9 cellular contexts compared by ENCODE assay signal in the genomic region with DNA sequence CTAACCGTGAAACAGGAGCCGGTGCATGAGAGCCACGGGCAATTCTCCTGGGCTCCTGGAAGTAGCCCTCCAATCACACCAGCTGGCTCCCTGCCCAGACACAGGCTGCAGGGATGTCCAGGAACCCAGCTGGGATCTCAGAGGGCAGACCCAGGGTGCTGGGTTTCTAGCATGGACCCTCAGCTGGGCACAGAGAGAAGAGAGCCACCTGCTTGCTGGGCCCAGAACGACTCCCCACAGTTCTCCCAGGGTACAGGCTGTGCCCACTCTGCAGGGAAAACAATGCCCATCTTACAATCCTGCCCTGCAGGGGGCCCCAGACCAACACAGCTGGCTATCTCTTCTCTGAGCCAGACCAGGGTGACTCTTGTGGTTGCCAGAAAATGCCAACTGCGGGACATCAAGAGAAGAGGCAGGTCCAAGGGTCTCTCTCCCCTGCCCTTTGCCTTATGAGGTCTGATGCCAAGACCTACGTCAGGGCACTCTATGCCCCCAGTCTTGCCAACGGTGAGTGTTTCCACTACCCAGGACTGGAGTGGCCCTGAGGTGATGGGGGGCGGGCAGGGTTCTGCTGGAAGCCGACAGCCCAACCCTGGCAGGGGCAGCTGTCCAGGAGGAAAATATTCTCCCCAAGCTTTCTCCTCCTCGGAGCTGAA.
DNase-seq lines count a peak whose midpoint lies in the region; FAIRE-seq and TF ChIP-seq lines count a peak whose summit lies in the region.
"Had no signal": no experiment of that assay in that cellular context is flagged by ENCODE, and none has a peak within 500 bp of the region (broad histone marks: within the 10 kb centered on the region; RNA-seq: fewer than 3 reads in every experiment).

No MANE protein-coding gene starts in this region.

- no peaks in the 10 kb centered on the region for H3K9me3 Mint-ChIP-seq in endothelial cell (ENCODE audit: unreplicated experiment)

- H3K4me1 Mint-ChIP-seq in endothelial cell (ENCODE audit: unreplicated experiment), result no peaks in the 10 kb centered on the region

- no peak overlapping the region for H2AFZ ChIP-seq in osteoblast (ENCODE audit: low read length)

- no peaks in the 10 kb centered on the region for H3K36me3 Mint-ChIP-seq in endothelial cell (ENCODE audit: low read depth, unreplicated experiment)

- FAIRE-seq in GM12891 (lab: Jason Lieb, UNC) (no peak), urothelium cell line (lab: Jason Lieb, UNC) (no peak)

- H3K4me1 ChIP-seq in osteoblast (ENCODE audit: insufficient read depth, low read length), result no peaks in the 10 kb centered on the region

- no peak overlapping the region for H3K27ac ChIP-seq in osteoblast (ENCODE audit: low read depth, low read length)

- H3K27ac Mint-ChIP-seq in endothelial cell (ENCODE audit: unreplicated experiment), result no peak overlapping the region

- no peaks in the 10 kb centered on the region for H3K27me3 ChIP-seq in osteoblast (ENCODE audit: insufficient read depth, low read length)

- H3K27me3 Mint-ChIP-seq in endothelial cell (ENCODE audit: unreplicated experiment), result peaks cover 3% of the 10 kb centered on the region

- H3K36me3 ChIP-seq in osteoblast (ENCODE audit: insufficient read depth, low read length), result no peaks in the 10 kb centered on the region

- no peak overlapping the region for H3K4me2 ChIP-seq in osteoblast (ENCODE audit: insufficient read depth, low read length)

- TF ChIP-seq CTCF in endothelial cell (IDR thresholded peaks at IDR 0.05; ENCODE audit: unreplicated experiment), result no peak
- peak; percentile 45 for TF ChIP-seq CTCF in osteoblast (IDR thresholded peaks at IDR 0.05; ENCODE audit: extremely low read depth, low read depth, low read length)

- H3K9me3 ChIP-seq in osteoblast (ENCODE audit: low read depth, low read length), result no peaks in the 10 kb centered on the region

- H4K20me1 ChIP-seq in osteoblast (ENCODE audit: insufficient read depth, low read length), result no peaks in the 10 kb centered on the region

- DNase-seq in DMS79 treated with DMSO at 0.1 percent for 48 hours (lab: John Stamatoyannopoulos, UW) (peak; percentile 72), NCI-H2107 (lab: John Stamatoyannopoulos, UW) (peak; percentile 29), endothelial cell (ENCODE audit: low spot score) (peak; percentile 31), osteoblast (ENCODE audit: insufficient read length, low spot score, missing footprints) (peak; percentile 88), GM12891 (ENCODE audit: insufficient read length, low spot score) (no peak), NOMO-1 treated with dmso at 0.1 percent for 144 hours (lab: John Stamatoyannopoulos, UW; ENCODE audit: unreplicated experiment) (no peak), retina (no peak), urothelium cell line (ENCODE audit: low spot score) (no peak)
- DNase-seq: OCI-M1 had no signal

- no peak overlapping the region for H3K4me3 ChIP-seq in osteoblast (ENCODE audit: insufficient read depth, low read length)

- TF ChIP-seq POLR2A in GM12891 (IDR thresholded peaks at IDR 0.05; ENCODE audit: low read depth, low read length), result no peak

- no peaks in the 10 kb centered on the region for H3K79me2 ChIP-seq in osteoblast (ENCODE audit: insufficient read depth, low read length)

- no peak overlapping the region for H3K4me3 Mint-ChIP-seq in endothelial cell (ENCODE audit: unreplicated experiment)

TF ChIP-seq in GM12891, 5 proteins besides CTCF, POLR2A, EP300 and RAD21:
- TF ChIP-seq PAX5 (IDR thresholded peaks at IDR 0.05; ENCODE audit: insufficient read depth, low read length, severe bottlenecking) (no peak), SPI1 (IDR thresholded peaks at IDR 0.05; ENCODE audit: low read depth, low read length) (no peak), POU2F2 (IDR thresholded peaks at IDR 0.05; ENCODE audit: low read depth, low read length) (no peak), TAF1 (IDR thresholded peaks at IDR 0.05; ENCODE audit: low read depth, low read length) (no peak), POLR2AphosphoS5 (IDR thresholded peaks at IDR 0.05; ENCODE audit: low read depth, low read length) (no peak)

Comparison
In these comparisons a context has a peak if more than half of its experiments do, and no peak if none do; other contexts are left out.
1. DNase-seq: peak in DMS79 treated with DMSO at 0.1 percent for 48 hours (single experiment), NCI-H2107 (single experiment), endothelial cell (single experiment) and osteoblast (single experiment); none in GM12891 (single experiment), NOMO-1 treated with dmso at 0.1 percent for 144 hours (single experiment), retina (single experiment) and urothelium cell line (single experiment).